In genomic region chr13:96744665-96745331, GRCh38 we compare ENCODE assay signal across 18 cellular contexts.
DNase-seq lines count a peak whose midpoint lies in the region; ATAC-seq and TF ChIP-seq lines count a peak whose summit lies in the region.
"Had no signal": no experiment of that assay in that cellular context is flagged by ENCODE, and none has a peak within 500 bp of the region (broad histone marks: within the 10 kb centered on the region; RNA-seq: fewer than 3 reads in every experiment).

No MANE protein-coding gene starts in this region.

- ATAC-seq in right lobe of liver (peak; percentile 59 to 82 (median 71)), GM19395 (IDR thresholded peaks at IDR 0.05; ENCODE audit: unreplicated experiment) (no peak)

- H3K9me3 ChIP-seq in mammary epithelial cell (replicated peaks; ENCODE audit: insufficient read depth, low read length) (no peaks in the 10 kb centered on the region), right lobe of liver (no peaks in the 10 kb centered on the region), right atrium auricular region (no peaks in the 10 kb centered on the region)
- H3K9me3 ChIP-seq: BLaER1, HAP-1 had no signal

- no TSS peak for BruUV-seq in MCF 10A (replicated peaks; lab: Mats Ljungman, UMichigan)
- no TSS peak for BruUV-seq in mammary epithelial cell (replicated peaks; lab: Mats Ljungman, UMichigan)

- no peak overlapping the region for H3K27ac Mint-ChIP-seq in MCF 10A (ENCODE audit: low read depth, unreplicated experiment)
- H3K27ac Mint-ChIP-seq: B cell; CD4-positive, CD25-positive, alpha-beta regulatory T cell; CD8-positive, alpha-beta memory T cell; HFFc6 had no signal

- H3K4me3 ChIP-seq in mammary epithelial cell (replicated peaks in 1 of 3; ENCODE audit: insufficient read depth in 1 of 3, low read depth in 2 of 3, low read length in 3 of 3): no peak overlapping the region
- no peak overlapping the region for H3K4me3 ChIP-seq in right lobe of liver
- no peak overlapping the region for H3K4me3 ChIP-seq in right atrium auricular region
- H3K4me3 ChIP-seq: BLaER1, HAP-1 had no signal

- no peak overlapping the region for H2AFZ ChIP-seq in mammary epithelial cell (ENCODE audit: low read depth, low read length)

- WGBS in mammary epithelial cell (ENCODE audit: low coverage, missing lambda C conversion rate): 73% methylated on average over 2 of the region's 2 CpGs
- 36% methylated on average over 2 of the region's 2 CpGs for WGBS in right lobe of liver (ENCODE audit: insufficient coverage, low coverage, low lambda C conversion rate, missing lambda C conversion rate)

- no peaks in the 10 kb centered on the region for H3K4me1 Mint-ChIP-seq in MCF 10A (ENCODE audit: insufficient read depth, unreplicated experiment)
- H3K4me1 Mint-ChIP-seq: B cell; CD4-positive, CD25-positive, alpha-beta regulatory T cell; CD8-positive, alpha-beta memory T cell had no signal

- dilution Hi-C loops in mammary epithelial cell (cut with HindIII; ENCODE audit: low sequenced_read_pairs): no loop called here

- CTCF ChIA-PET in MCF 10A (lab: Yijun Ruan, JAX) (interaction anchor here (0.7 kb wide), 1 partner anchor 162 kb away, joined by 4 read pairs; no protein-coding TSS in a partner anchor), mammary epithelial cell (lab: Charles Lee; ENCODE audit: low non-redundant PET) (no interaction called here)

- H3K79me2 ChIP-seq in mammary epithelial cell (ENCODE audit: insufficient read depth, low read length): no peaks in the 10 kb centered on the region

- TF ChIP-seq CTCF in MCF 10A (IDR thresholded peaks at IDR 0.05; ENCODE audit: unreplicated experiment): no peak
- no peak for TF ChIP-seq CTCF in mammary epithelial cell (conservative IDR thresholded peaks at IDR 0.05 in 1 of 2, IDR thresholded peaks at IDR 0.05 in 1 of 2; ENCODE audit: extremely low read depth in 1 of 2, insufficient read depth in 1 of 2, low read depth in 1 of 2, low read length in 2 of 2)
- no peak for TF ChIP-seq CTCF in right lobe of liver (IDR thresholded peaks at IDR 0.05)
- TF ChIP-seq CTCF in right atrium auricular region (IDR thresholded peaks at IDR 0.05): no peak

- H3K27me3 Mint-ChIP-seq in MCF 10A (ENCODE audit: insufficient read depth, unreplicated experiment): no peaks in the 10 kb centered on the region
- H3K27me3 Mint-ChIP-seq: B cell; CD8-positive, alpha-beta memory T cell had no signal

- POLR2A ChIA-PET in MCF 10A (lab: Yijun Ruan, JAX): no interaction called here

- H4K20me1 ChIP-seq in mammary epithelial cell (ENCODE audit: insufficient read depth, low read length): no peaks in the 10 kb centered on the region
- H4K20me1 ChIP-seq: BLaER1 had no signal

- no peak for TF ChIP-seq POLR2A in right lobe of liver (IDR thresholded peaks at IDR 0.05)

- H3K36me3 ChIP-seq in mammary epithelial cell (ENCODE audit: insufficient read depth, low read length) (no peaks in the 10 kb centered on the region), right lobe of liver (no peaks in the 10 kb centered on the region), right atrium auricular region (no peaks in the 10 kb centered on the region)
- H3K36me3 ChIP-seq: BLaER1, HAP-1 had no signal

- H3K36me3 Mint-ChIP-seq in MCF 10A (ENCODE audit: insufficient read depth, unreplicated experiment): no peaks in the 10 kb centered on the region
- H3K36me3 Mint-ChIP-seq: CD4-positive, CD25-positive, alpha-beta regulatory T cell; CD8-positive, alpha-beta memory T cell had no signal

- H3K27me3 ChIP-seq in mammary epithelial cell (ENCODE audit: insufficient read depth, low read length) (peaks cover 2% of the 10 kb centered on the region), right lobe of liver (no peaks in the 10 kb centered on the region), right atrium auricular region (no peaks in the 10 kb centered on the region)
- H3K27me3 ChIP-seq: BLaER1 had no signal

- H3K9ac ChIP-seq in mammary epithelial cell (ENCODE audit: insufficient read depth, low read length): no peak overlapping the region
- H3K9ac ChIP-seq: BLaER1 had no signal

- H3K4me3 Mint-ChIP-seq in MCF 10A (ENCODE audit: unreplicated experiment): no peak overlapping the region
- H3K4me3 Mint-ChIP-seq: B cell; CD4-positive, CD25-positive, alpha-beta regulatory T cell; CD8-positive, alpha-beta memory T cell; HFFc6 had no signal

- H3K27ac ChIP-seq in mammary epithelial cell (ENCODE audit: insufficient read depth, low read depth, low read length): no peak overlapping the region
- no peak overlapping the region for H3K27ac ChIP-seq in right lobe of liver
- no peak overlapping the region for H3K27ac ChIP-seq in right atrium auricular region
- H3K27ac ChIP-seq: 22Rv1, BLaER1, C4-2B had no signal

- H3K9me3 Mint-ChIP-seq in MCF 10A (ENCODE audit: unreplicated experiment): peaks cover 2% of the 10 kb centered on the region

- H3K4me2 ChIP-seq in mammary epithelial cell (ENCODE audit: insufficient read depth, low read depth, low read length): no peak overlapping the region
- H3K4me2 ChIP-seq: BLaER1 had no signal

- H3K4me1 ChIP-seq in mammary epithelial cell (ENCODE audit: insufficient read depth, low read length) (no peaks in the 10 kb centered on the region), right lobe of liver (peaks cover 0 to 12% (median 0%) of the 10 kb centered on the region in 4 donors), right atrium auricular region (no peaks in the 10 kb centered on the region)
- H3K4me1 ChIP-seq: BLaER1, HAP-1 had no signal

- in situ Hi-C loops in mammary epithelial cell (cut with MboI; ENCODE audit: low sequenced_read_pairs in 2 of 2): no loop called here

- intact Hi-C loops in MCF 10A (cut with micrococcal nuclease): no loop called here
- intact Hi-C loops in mammary epithelial cell (cut with micrococcal nuclease): no loop called here
- intact Hi-C loops in right lobe of liver (cut with DNase I): no loop called here

- DNase-seq in MCF 10A (ENCODE audit: unreplicated experiment) (peak; percentile 12), mammary epithelial cell (no peak), NCI-H526 treated with DMSO at 0.1 percent for 48 hours (lab: John Stamatoyannopoulos, UW) (peak; percentile 85), right lobe of liver (no peak), right atrium auricular region (ENCODE audit: low spot score) (no peak)
- DNase-seq: CD4-positive, CD25-positive, alpha-beta regulatory T cell; CD8-positive, alpha-beta memory T cell; DMS 273 treated with DMSO at 0.1 percent for 48 hours; DMS79; GF-D8; GOT3; HFFc6 had no signal

Comparison
In these comparisons a context has a peak if more than half of its experiments do, and no peak if none do; other contexts are left out.
1. DNase-seq: peak in MCF 10A (single experiment) and NCI-H526 treated with DMSO at 0.1 percent for 48 hours (single experiment); none in mammary epithelial cell (single experiment), right lobe of liver (0 of 3) and right atrium auricular region (single experiment).